In genomic region chr17:56158344-56158743, GRCh38 we compare ENCODE assay signal across 2 cellular contexts.
TF ChIP-seq lines count a peak whose summit lies in the region.

No MANE protein-coding gene starts in this region.

TF ChIP-seq in GM23338, 12 proteins besides CTCF, POLR2A, EP300 and RAD21 (continued from another document):
- TF ChIP-seq ZNF114 (CRISPR knock-in tag; IDR thresholded peaks at IDR 0.05) = no peak
- TF ChIP-seq NANOG (IDR thresholded peaks at IDR 0.05; ENCODE audit: borderline replicate concordance) = no peak
- TF ChIP-seq EZH2 (IDR thresholded peaks at IDR 0.05; ENCODE audit: low read depth, unreplicated experiment) = no peak
- no peak for TF ChIP-seq JUNB (IDR thresholded peaks at IDR 0.05; ENCODE audit: unreplicated experiment)
- no peak for TF ChIP-seq POLR2AphosphoS5 (IDR thresholded peaks at IDR 0.05; ENCODE audit: low read depth)
- TF ChIP-seq STAT1 (IDR thresholded peaks at IDR 0.05; ENCODE audit: unreplicated experiment) = no peak
- TF ChIP-seq EZH2phosphoT487 (IDR thresholded peaks at IDR 0.05; ENCODE audit: unreplicated experiment) = no peak
- TF ChIP-seq REST (IDR thresholded peaks at IDR 0.05; ENCODE audit: unreplicated experiment) = no peak
- TF ChIP-seq ZNF462 (CRISPR knock-in tag; IDR thresholded peaks at IDR 0.05) = no peak
- no peak for TF ChIP-seq ZNF331 (CRISPR knock-in tag; IDR thresholded peaks at IDR 0.05; ENCODE audit: low read depth)
TF ChIP-seq in GM23338: peak in this region for 0.

TF ChIP-seq in H1, 55 proteins besides CTCF, POLR2A, EP300 and RAD21 (continued from another document):
- no peak for TF ChIP-seq CHD7 (IDR thresholded peaks at IDR 0.05; ENCODE audit: insufficient replicate concordance, low read length)
- no peak for TF ChIP-seq ASH2L (IDR thresholded peaks at IDR 0.05; ENCODE audit: low read length)
- TF ChIP-seq ATF3 (IDR thresholded peaks at IDR 0.05; ENCODE audit: insufficient read depth, low read depth, low read length) = no peak
- TF ChIP-seq BACH1 (IDR thresholded peaks at IDR 0.05; ENCODE audit: low read length) = no peak
- no peak for TF ChIP-seq USF2 (IDR thresholded peaks at IDR 0.05; ENCODE audit: low read length)
- TF ChIP-seq HDAC2 (IDR thresholded peaks at IDR 0.05; ENCODE audit: borderline replicate concordance in 1 of 2, low read depth in 2 of 2, low read length in 2 of 2) = no peak
- no peak for TF ChIP-seq FOSL1 (IDR thresholded peaks at IDR 0.05; ENCODE audit: insufficient read depth, low read depth, low read length)
- no peak for TF ChIP-seq CEBPB (IDR thresholded peaks at IDR 0.05; ENCODE audit: low read depth, low read length)
- no peak for TF ChIP-seq MAX (IDR thresholded peaks at IDR 0.05)
- no peak for TF ChIP-seq EGR1 (IDR thresholded peaks at IDR 0.05; ENCODE audit: borderline replicate concordance, low read depth, low read length)
